In genomic region chr1:150970818-150971582, GRCh38 we compare ENCODE assay signal across 8 cellular contexts. TPM values are rescaled to one million over a fixed set of nuclear protein-coding genes. Genes with fewer than 3 reads are reported as not detected.
DNase-seq lines count a peak whose midpoint lies in the region; ATAC-seq and TF ChIP-seq lines count a peak whose summit lies in the region.

No MANE protein-coding gene starts in this region.

- peak overlapping the region; percentile 43 for H3K4me3 Mint-ChIP-seq in activated naive CD4-positive, alpha-beta T cell treated with anti-CD3 and anti-CD28 coated beads, Interleukin-2, amount 10 ng/mL, durations not matched to agents 7 days and 5 days
- H3K4me3 Mint-ChIP-seq in central memory CD8-positive, alpha-beta T cell, result peak overlapping the region; percentile 87

- DNase-seq in activated naive CD4-positive, alpha-beta T cell treated with anti-CD3 and anti-CD28 coated beads, Interleukin-2, amount 10 ng/mL, durations not matched to agents 7 days and 5 days, result no peak
- DNase-seq in activated naive CD4-positive, alpha-beta T cell (lab: John Stamatoyannopoulos, UW), result no peak
- DNase-seq in central memory CD8-positive, alpha-beta T cell (ENCODE audit: low spot score in 2 of 2), result no peak
- DNase-seq in lower lobe of right lung (peak; percentile 89), transverse colon (peak; percentile 80), NCI-H187 (lab: John Stamatoyannopoulos, UW) (no peak)

- in situ Hi-C loops in transverse colon (cut with MboI; ENCODE audit: low pct_ligation_motif_present in 1 of 4, low pct_unique_long_range_greater_than_20kb in 1 of 4, low sequenced_read_pairs in 3 of 4), result no loop called here

- 54 to 58% methylated on average over 5 to 11 of the region's 11 CpGs for WGBS in transverse colon (ENCODE audit: low coverage in 1 of 2), 2 donors

- ATAC-seq in central memory CD8-positive, alpha-beta T cell (replicated peaks; ENCODE audit: extremely low read depth, poor library complexity, severe bottlenecking), result no peak
- ATAC-seq in lower lobe of right lung (peak; percentile 80 to 83), HG03460 (IDR thresholded peaks at IDR 0.05; ENCODE audit: unreplicated experiment) (no peak), HG03045 (IDR thresholded peaks at IDR 0.05; ENCODE audit: unreplicated experiment) (no peak)

- no peaks in the 10 kb centered on the region for H3K9me3 ChIP-seq in lower lobe of right lung
- H3K9me3 ChIP-seq in transverse colon, result no peaks in the 10 kb centered on the region

- H3K4me3 ChIP-seq in lower lobe of right lung (peak overlapping the region; percentile 29), transverse colon (peak overlapping the region in 1 of 4 donors; percentile 94)

- H3K4me1 Mint-ChIP-seq in activated naive CD4-positive, alpha-beta T cell treated with anti-CD3 and anti-CD28 coated beads, Interleukin-2, amount 10 ng/mL, durations not matched to agents 7 days and 5 days, result peaks cover 45% of the 10 kb centered on the region
- H3K4me1 Mint-ChIP-seq in central memory CD8-positive, alpha-beta T cell, result peaks cover 57% of the 10 kb centered on the region

- CTCF ChIA-PET in activated naive CD4-positive, alpha-beta T cell treated with anti-CD3 and anti-CD28 coated beads, Interleukin-2, amount 10 ng/mL, durations not matched to agents 7 days and 5 days (lab: Charles Lee), result interaction anchor here (1.5 kb wide), 1 partner anchor 25 kb away, joined by 5 read pairs; no protein-coding TSS in a partner anchor

- H3K27me3 ChIP-seq in lower lobe of right lung (ENCODE audit: low read depth), result no peaks in the 10 kb centered on the region
- H3K27me3 ChIP-seq in transverse colon, result no peaks in the 10 kb centered on the region

- peaks cover 44% of the 10 kb centered on the region for H3K36me3 Mint-ChIP-seq in activated naive CD4-positive, alpha-beta T cell treated with anti-CD3 and anti-CD28 coated beads, Interleukin-2, amount 10 ng/mL, durations not matched to agents 7 days and 5 days
- H3K36me3 Mint-ChIP-seq in central memory CD8-positive, alpha-beta T cell (ENCODE audit: insufficient read depth), result peaks cover 21% of the 10 kb centered on the region

- no peaks in the 10 kb centered on the region for H3K9me3 Mint-ChIP-seq in activated naive CD4-positive, alpha-beta T cell treated with anti-CD3 and anti-CD28 coated beads, Interleukin-2, amount 10 ng/mL, durations not matched to agents 7 days and 5 days
- no peaks in the 10 kb centered on the region for H3K9me3 Mint-ChIP-seq in central memory CD8-positive, alpha-beta T cell

- peaks cover 32% of the 10 kb centered on the region for H3K36me3 ChIP-seq in lower lobe of right lung
- peaks cover 0 to 28% (median 15%) of the 10 kb centered on the region in 4 donors for H3K36me3 ChIP-seq in transverse colon

- peak overlapping the region; percentile 65 for H3K27ac Mint-ChIP-seq in activated naive CD4-positive, alpha-beta T cell treated with anti-CD3 and anti-CD28 coated beads, Interleukin-2, amount 10 ng/mL, durations not matched to agents 7 days and 5 days
- H3K27ac Mint-ChIP-seq in central memory CD8-positive, alpha-beta T cell (ENCODE audit: low read depth), result peak overlapping the region; percentile 88

- no peak for TF ChIP-seq EP300 in transverse colon (IDR thresholded peaks at IDR 0.05; ENCODE audit: low read depth)

- peak; percentile 18 for TF ChIP-seq POLR2A in transverse colon (IDR thresholded peaks at IDR 0.05)

- H3K27me3 Mint-ChIP-seq in activated naive CD4-positive, alpha-beta T cell treated with anti-CD3 and anti-CD28 coated beads, Interleukin-2, amount 10 ng/mL, durations not matched to agents 7 days and 5 days, result no peaks in the 10 kb centered on the region
- no peaks in the 10 kb centered on the region for H3K27me3 Mint-ChIP-seq in central memory CD8-positive, alpha-beta T cell

- intact Hi-C loops in lower lobe of right lung (cut with DNase I) (no loop called here), transverse colon (cut with DNase I; ENCODE audit: low total_unique reads) (no loop called here)

- TF ChIP-seq CTCF in lower lobe of right lung (IDR thresholded peaks at IDR 0.05) (no peak), transverse colon (IDR thresholded peaks at IDR 0.05) (no peak)

- H3K27ac ChIP-seq in lower lobe of right lung, result peak overlapping the region; percentile 93
- H3K27ac ChIP-seq in transverse colon, result peak overlapping the region; percentile 92 to 98 (median 96)

- peaks cover 61% of the 10 kb centered on the region for H3K4me1 ChIP-seq in lower lobe of right lung
- peaks cover 23 to 42% (median 38%) of the 10 kb centered on the region in 4 donors for H3K4me1 ChIP-seq in transverse colon

RNA-seq across cellular contexts. Expression of gene CERS2, which starts 3.6 kb away (rescaled TPM):
- total RNA-seq in lower lobe of right lung (297 TPM), transverse colon (100 to 1,000 TPM in 2 of 4 donors, 10 to 100 TPM in 2; 35.2 to 142 (median 101) TPM)

RNA-seq across cellular contexts. Expression of gene ANXA9, which starts 11.1 kb away (rescaled TPM):
- total RNA-seq in lower lobe of right lung (0.68 TPM), transverse colon (under 1 TPM in 1 of 4 donors, not detected in 3; 0.32 TPM)

RNA-seq across cellular contexts. Expression of gene MINDY1, which starts 35.7 kb away (rescaled TPM):
- total RNA-seq in lower lobe of right lung, result 27.8 TPM
- 10 to 100 TPM; 27.7 to 66.2 (median 54.8) TPM for total RNA-seq in transverse colon

RNA-seq across cellular contexts. Expression of gene PRUNE1, which starts 37.2 kb away (rescaled TPM):
- total RNA-seq in lower lobe of right lung (21.4 TPM), transverse colon (10 to 100 TPM in 3 of 4 donors, 1 to 10 TPM in 1; 9.0 to 80.4 (median 26.8) TPM)

RNA-seq across cellular contexts. Expression of gene SETDB1, which starts 44.8 kb away (rescaled TPM):
- total RNA-seq in lower lobe of right lung (47.5 TPM), transverse colon (10 to 100 TPM; 19.5 to 59.7 (median 39.2) TPM)

Comparison
In these comparisons a context has a peak if more than half of its experiments do, and no peak if none do; other contexts are left out.
1. DNase-seq: peak in lower lobe of right lung (single experiment) and transverse colon (single experiment); none in activated naive CD4-positive, alpha-beta T cell treated with anti-CD3 and anti-CD28 coated beads, Interleukin-2, amount 10 ng/mL, durations not matched to agents 7 days and 5 days (single experiment), activated naive CD4-positive, alpha-beta T cell (0 of 4), central memory CD8-positive, alpha-beta T cell (0 of 2) and NCI-H187 (0 of 2).
2. ATAC-seq: peak in lower lobe of right lung (2 of 2); none in central memory CD8-positive, alpha-beta T cell (single experiment), HG03460 (single experiment) and HG03045 (single experiment).